ENCODE assay signal across 15 cellular contexts in genomic region chr1:156371553-156372264, GRCh38. TPM values are rescaled to one million over a fixed set of nuclear protein-coding genes. Genes with fewer than 3 reads are reported as not detected.
DNase-seq lines count a peak whose midpoint lies in the region; ATAC-seq lines count a peak whose summit lies in the region.
"Had no signal": no experiment of that assay in that cellular context is flagged by ENCODE, and none has a peak within 500 bp of the region (broad histone marks: within the 10 kb centered on the region; RNA-seq: fewer than 3 reads in every experiment).

No MANE protein-coding gene starts in this region.

- H3K27me3 ChIP-seq in MG63 (peaks cover 12% of the 10 kb centered on the region), mesenchymal stem cell (ENCODE audit: control insufficient read depth in 1 of 2, insufficient read depth in 1 of 2, low read length in 2 of 2) (peaks cover 31 to 57% of the 10 kb centered on the region in 2 experiments)

- H2AK5ac ChIP-seq in mesenchymal stem cell (ENCODE audit: low read length, severe bottlenecking): no peak overlapping the region

- no peak overlapping the region for H3K9ac ChIP-seq in mesenchymal stem cell (ENCODE audit: low read length)

- H3K9me3 ChIP-seq in MG63: no peaks in the 10 kb centered on the region
- no peaks in the 10 kb centered on the region for H3K9me3 ChIP-seq in mesenchymal stem cell (ENCODE audit: control insufficient read depth, low read length)

- no peak overlapping the region for H4K91ac ChIP-seq in mesenchymal stem cell (ENCODE audit: low read length)

- H3K14ac ChIP-seq in mesenchymal stem cell (ENCODE audit: low read length in 2 of 2): peak overlapping the region in 1 of 2 experiments; percentile 9

- no peak overlapping the region for H2AFZ ChIP-seq in mesenchymal stem cell (ENCODE audit: low read depth, low read length)

- ATAC-seq in HG02798 (IDR thresholded peaks at IDR 0.05; ENCODE audit: poor library complexity, unreplicated experiment) (no peak), GM18520 (IDR thresholded peaks at IDR 0.05; ENCODE audit: unreplicated experiment) (no peak)
- ATAC-seq: CD8-positive, alpha-beta T cell; Panc1 had no signal

- no peaks in the 10 kb centered on the region for H3K79me1 ChIP-seq in mesenchymal stem cell (replicated peaks; ENCODE audit: low read length, poor library complexity, severe bottlenecking)

- H2BK15ac ChIP-seq in mesenchymal stem cell (ENCODE audit: low read depth, poor library complexity, severe bottlenecking): peak overlapping the region; percentile 17

- no peak overlapping the region for H3K18ac ChIP-seq in mesenchymal stem cell (ENCODE audit: low read depth in 1 of 2, low read length in 2 of 2)

- H4K8ac ChIP-seq in mesenchymal stem cell (ENCODE audit: low read length): no peak overlapping the region

- H3K4me3 ChIP-seq in MG63 (no peak overlapping the region), mesenchymal stem cell (ENCODE audit: insufficient read depth in 1 of 2, low read depth in 1 of 2, low read length in 2 of 2) (peak overlapping the region in 1 of 2 experiments; percentile 32)
- H3K4me3 ChIP-seq: skin epidermis had no signal

- H2BK5ac ChIP-seq in mesenchymal stem cell (ENCODE audit: low read depth, low read length, poor library complexity, severe bottlenecking): no peak overlapping the region

- H3K27ac ChIP-seq in mesenchymal stem cell (ENCODE audit: low read length, poor library complexity, severe bottlenecking): no peak overlapping the region
- H3K27ac ChIP-seq: skin epidermis had no signal

- DNase-seq in DMS 273 treated with DMSO at 0.1 percent for 48 hours (lab: John Stamatoyannopoulos, UW) (peak; percentile 28), MG63 (peak; percentile 42), cerebellum (ENCODE audit: low spot score) (peak; percentile 84), mesenchymal stem cell (peak; percentile 62), SK-N-DZ (ENCODE audit: low spot score) (no peak), NCI-H345 (lab: John Stamatoyannopoulos, UW) (no peak)
- DNase-seq: activated CD4-positive, alpha-beta T cell treated with anti-CD3 and anti-CD28 coated beads for 1 hour; activated naive CD8-positive, alpha-beta T cell treated with anti-CD3 and anti-CD28 coated beads, Interleukin-2, amount 10 ng/mL, durations not matched to agents 7 days and 5 days; CD8-positive, alpha-beta T cell; NCI-H1417 had no signal

- no peaks in the 10 kb centered on the region for H3K36me3 ChIP-seq in MG63
- H3K36me3 ChIP-seq in mesenchymal stem cell (ENCODE audit: control insufficient read depth in 1 of 2, insufficient read depth in 2 of 2, low read depth in 1 of 2, low read length in 2 of 2): no peaks in the 10 kb centered on the region

- H2BK12ac ChIP-seq in mesenchymal stem cell (ENCODE audit: low read length in 2 of 2): peak overlapping the region in 1 of 2 experiments; percentile 12

- H3K23ac ChIP-seq in mesenchymal stem cell (ENCODE audit: low read length in 2 of 2): no peak overlapping the region

- 61% methylated on average over 7 of the region's 7 CpGs for WGBS in mesenchymal stem cell

- H3K4me1 ChIP-seq in mesenchymal stem cell (ENCODE audit: control insufficient read depth, insufficient read depth, low read depth, low read length): peaks cover 12% of the 10 kb centered on the region

- no peak overlapping the region for H3K4me2 ChIP-seq in mesenchymal stem cell (ENCODE audit: low read length, poor library complexity, severe bottlenecking)

- H2BK120ac ChIP-seq in mesenchymal stem cell (ENCODE audit: low read depth, low read length): no peak overlapping the region

- H3K4ac ChIP-seq in mesenchymal stem cell (ENCODE audit: low read depth in 1 of 2, low read length in 2 of 2): peak overlapping the region in 1 of 2 experiments; percentile 60

RNA-seq across cellular contexts. Expression of gene RHBG, which starts 2.7 kb away (rescaled TPM):
- not detected in 2 replicates for total RNA-seq in MG63 (2014; rRNA removed; shearing (Covaris generic); ENCODE audit: low replicate concordance)
- 0.73 TPM for total RNA-seq in cerebellum
- 0.06 TPM for polyA plus RNA-seq in mesenchymal stem cell (2013, experiment 1 of 2)
- polyA plus RNA-seq in mesenchymal stem cell (2013, experiment 2 of 2): 0.10 TPM
- polyA plus RNA-seq in SK-N-DZ (2014; cell fraction: cytosol; rRNA removed): 5.4 and 8.6 TPM in 2 replicates
- polyA plus RNA-seq in SK-N-DZ (2014; cell fraction: nucleus; rRNA removed): 22.8 and 30.3 TPM in 2 replicates
- total RNA-seq: activated naive CD8-positive, alpha-beta T cell treated with anti-CD3 and anti-CD28 coated beads, Interleukin-2, amount 10 ng/mL, durations not matched to agents 7 days and 5 days; CD8-positive, alpha-beta T cell; epithelial cell of proximal tubule had no signal

RNA-seq across cellular contexts. Expression of gene TSACC, which starts 33.4 kb away (rescaled TPM):
- 1.3 TPM in 1 of 2 replicates, not detected in the other for total RNA-seq in MG63 (2014; rRNA removed; shearing (Covaris generic); ENCODE audit: low replicate concordance)
- not detected for total RNA-seq in cerebellum
- 0.51 TPM for polyA plus RNA-seq in mesenchymal stem cell (2013, experiment 1 of 2)
- polyA plus RNA-seq in mesenchymal stem cell (2013, experiment 2 of 2): 0.38 TPM
- polyA plus RNA-seq in SK-N-DZ (2014; cell fraction: cytosol; rRNA removed): 1.6 and 2.4 TPM in 2 replicates
- 0.91 TPM in 1 of 2 replicates, not detected in the other for polyA plus RNA-seq in SK-N-DZ (2014; cell fraction: nucleus; rRNA removed)
- total RNA-seq: activated naive CD8-positive, alpha-beta T cell treated with anti-CD3 and anti-CD28 coated beads, Interleukin-2, amount 10 ng/mL, durations not matched to agents 7 days and 5 days had no signal

RNA-seq across cellular contexts. Expression of gene CCT3, which starts 33.6 kb away (rescaled TPM):
- 1,070 and 1,240 TPM in 2 replicates for total RNA-seq in MG63 (2014; rRNA removed; shearing (Covaris generic); ENCODE audit: low replicate concordance)
- 162 TPM for total RNA-seq in cerebellum
- 157 TPM for polyA plus RNA-seq in mesenchymal stem cell (2013, experiment 1 of 2)
- 151 TPM for polyA plus RNA-seq in mesenchymal stem cell (2013, experiment 2 of 2)
- polyA plus RNA-seq in SK-N-DZ (2014; cell fraction: cytosol; rRNA removed): 1,130 and 1,182 TPM in 2 replicates
- polyA plus RNA-seq in SK-N-DZ (2014; cell fraction: nucleus; rRNA removed): 445 and 623 TPM in 2 replicates

Comparison
In these comparisons a context has a peak if more than half of its experiments do, and no peak if none do; other contexts are left out.
1. DNase-seq: peak in DMS 273 treated with DMSO at 0.1 percent for 48 hours (single experiment), MG63 (single experiment), cerebellum (single experiment) and mesenchymal stem cell (single experiment); none in SK-N-DZ (single experiment) and NCI-H345 (single experiment).